In genomic region chr9:107874137-107874536, GRCh38 we compare ENCODE assay signal across 1 cellular context.
TF ChIP-seq lines count a peak whose summit lies in the region.

No MANE protein-coding gene starts in this region.

TF ChIP-seq in GM12878, 131 proteins besides CTCF, POLR2A, EP300 and RAD21 (continued from another document):
- TF ChIP-seq EZH2 (IDR thresholded peaks at IDR 0.05; ENCODE audit: borderline replicate concordance, control insufficient read depth, low read depth, low read length) = no peak
- TF ChIP-seq TARDBP (IDR thresholded peaks at IDR 0.05; ENCODE audit: borderline replicate concordance) = no peak
- TF ChIP-seq IKZF2 (IDR thresholded peaks at IDR 0.05) = no peak
- TF ChIP-seq, protein P1, sequence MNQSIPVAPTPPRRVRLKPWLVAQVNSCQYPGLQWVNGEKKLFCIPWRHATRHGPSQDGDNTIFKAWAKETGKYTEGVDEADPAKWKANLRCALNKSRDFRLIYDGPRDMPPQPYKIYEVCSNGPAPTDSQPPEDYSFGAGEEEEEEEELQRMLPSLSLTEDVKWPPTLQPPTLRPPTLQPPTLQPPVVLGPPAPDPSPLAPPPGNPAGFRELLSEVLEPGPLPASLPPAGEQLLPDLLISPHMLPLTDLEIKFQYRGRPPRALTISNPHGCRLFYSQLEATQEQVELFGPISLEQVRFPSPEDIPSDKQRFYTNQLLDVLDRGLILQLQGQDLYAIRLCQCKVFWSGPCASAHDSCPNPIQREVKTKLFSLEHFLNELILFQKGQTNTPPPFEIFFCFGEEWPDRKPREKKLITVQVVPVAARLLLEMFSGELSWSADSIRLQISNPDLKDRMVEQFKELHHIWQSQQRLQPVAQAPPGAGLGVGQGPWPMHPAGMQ (IDR thresholded peaks at IDR 0.05; ENCODE audit: borderline replicate concordance) = no peak
- TF ChIP-seq IRF4 (IDR thresholded peaks at IDR 0.05; ENCODE audit: low read depth, low read length) = no peak
- TF ChIP-seq ZBTB33 (IDR thresholded peaks at IDR 0.05) = no peak
